In genomic region chr16:57167537-57167936, GRCh38 we compare ENCODE assay signal across 1 cellular context.
TF ChIP-seq lines count a peak whose summit lies in the region.

No MANE protein-coding gene starts in this region.

TF ChIP-seq in GM12878, 131 proteins besides CTCF, POLR2A, EP300 and RAD21:
- TF ChIP-seq ZBTB11 (CRISPR knock-in tag; IDR thresholded peaks at IDR 0.05), result no peak
- TF ChIP-seq POLR2AphosphoS2 (IDR thresholded peaks at IDR 0.05; ENCODE audit: low read depth, low read length), result no peak
- no peak for TF ChIP-seq ZNF207 (IDR thresholded peaks at IDR 0.05; ENCODE audit: borderline replicate concordance)
- no peak for TF ChIP-seq HSF1 (IDR thresholded peaks at IDR 0.05; ENCODE audit: low read depth, low read length)
- TF ChIP-seq, protein P1, sequence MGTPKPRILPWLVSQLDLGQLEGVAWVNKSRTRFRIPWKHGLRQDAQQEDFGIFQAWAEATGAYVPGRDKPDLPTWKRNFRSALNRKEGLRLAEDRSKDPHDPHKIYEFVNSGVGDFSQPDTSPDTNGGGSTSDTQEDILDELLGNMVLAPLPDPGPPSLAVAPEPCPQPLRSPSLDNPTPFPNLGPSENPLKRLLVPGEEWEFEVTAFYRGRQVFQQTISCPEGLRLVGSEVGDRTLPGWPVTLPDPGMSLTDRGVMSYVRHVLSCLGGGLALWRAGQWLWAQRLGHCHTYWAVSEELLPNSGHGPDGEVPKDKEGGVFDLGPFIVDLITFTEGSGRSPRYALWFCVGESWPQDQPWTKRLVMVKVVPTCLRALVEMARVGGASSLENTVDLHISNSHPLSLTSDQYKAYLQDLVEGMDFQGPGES (IDR thresholded peaks at IDR 0.05), result no peak
- no peak for TF ChIP-seq ATF2 (IDR thresholded peaks at IDR 0.05; ENCODE audit: low read length)
- no peak for TF ChIP-seq FOXK2 (IDR thresholded peaks at IDR 0.05)
- TF ChIP-seq CEBPZ (IDR thresholded peaks at IDR 0.05; ENCODE audit: low read depth, low read length), result no peak
- TF ChIP-seq SUPT20H (IDR thresholded peaks at IDR 0.05; ENCODE audit: borderline replicate concordance, control insufficient read depth, low read depth, low read length), result no peak
TF ChIP-seq in GM12878: peak in this region for 0.
